In genomic region chr10:17923728-17924127, GRCh38 we compare ENCODE assay signal across 12 cellular contexts. TPM values are rescaled to one million over a fixed set of nuclear protein-coding genes. Genes with fewer than 3 reads are reported as not detected.
DNase-seq lines count a peak whose midpoint lies in the region; TF ChIP-seq lines count a peak whose summit lies in the region.
"Had no signal": no experiment of that assay in that cellular context is flagged by ENCODE, and none has a peak within 500 bp of the region (broad histone marks: within the 10 kb centered on the region; RNA-seq: fewer than 3 reads in every experiment).

No MANE protein-coding gene starts in this region.

- DNase-seq in DMS53 (lab: John Stamatoyannopoulos, UW) (peak; percentile 57), RKO (ENCODE audit: low spot score) (peak; percentile 67), fibroblast of mammary gland (ENCODE audit: low read depth) (peak; percentile 96), progenitor cell of endocrine pancreas (ENCODE audit: low spot score, unreplicated experiment) (no peak), NCI-H2081 treated with DMSO at 0.1 percent for 48 hours (lab: John Stamatoyannopoulos, UW) (no peak), GOT3 (lab: John Stamatoyannopoulos, UW) (no peak)
- no peak for DNase-seq in CD4-positive, alpha-beta memory T cell
- DNase-seq in activated CD4-positive, CD25-positive, alpha-beta regulatory T cell treated with anti-CD3 and anti-CD28 coated beads, Interleukin-2, amount 50 U/mL, for 72 hours: no peak
- DNase-seq: activated B cell treated with CpG ODN at 0.5 μM for 24 hours had no signal

- H3K27ac ChIP-seq in CD4-positive, alpha-beta memory T cell (ENCODE audit: low read depth, low read length): no peak overlapping the region

- TF ChIP-seq CTCF in fibroblast of mammary gland (conservative IDR thresholded peaks at IDR 0.05; ENCODE audit: control insufficient read depth, insufficient read depth, low read depth, low read length): no peak
- no peak for TF ChIP-seq CTCF in progenitor cell of endocrine pancreas (IDR thresholded peaks at IDR 0.05; ENCODE audit: unreplicated experiment)

- no peaks in the 10 kb centered on the region for H3K4me1 Mint-ChIP-seq in progenitor cell of endocrine pancreas (ENCODE audit: low read depth)
- H3K4me1 Mint-ChIP-seq in CD4-positive, alpha-beta memory T cell: no peaks in the 10 kb centered on the region
- H3K4me1 Mint-ChIP-seq: activated B cell treated with CpG ODN at 0.5 μM for 24 hours had no signal

- H3K36me3 Mint-ChIP-seq in progenitor cell of endocrine pancreas (ENCODE audit: insufficient read depth): no peaks in the 10 kb centered on the region
- H3K36me3 Mint-ChIP-seq in CD4-positive, alpha-beta memory T cell: no peaks in the 10 kb centered on the region
- H3K36me3 Mint-ChIP-seq: activated naive CD4-positive, alpha-beta T cell treated with anti-CD3 and anti-CD28 coated beads, Interleukin-2, amount 50 U/mL, for 72 hours had no signal

- no peak overlapping the region for H3K4me3 ChIP-seq in fibroblast of mammary gland (ENCODE audit: control insufficient read depth, low read depth, low read length)
- H3K4me3 ChIP-seq in CD4-positive, alpha-beta memory T cell (ENCODE audit: low read length in 2 of 2): no peak overlapping the region
- H3K4me3 ChIP-seq: skin epidermis had no signal

- no peaks in the 10 kb centered on the region for H3K9me3 ChIP-seq in CD4-positive, alpha-beta memory T cell (ENCODE audit: control insufficient read depth in 1 of 2, low read length in 2 of 2)

- H3K27me3 ChIP-seq in CD4-positive, alpha-beta memory T cell (ENCODE audit: insufficient read depth, low read length): no peaks in the 10 kb centered on the region

- no peak overlapping the region for H3K4me3 Mint-ChIP-seq in progenitor cell of endocrine pancreas (ENCODE audit: low read depth)
- no peak overlapping the region for H3K4me3 Mint-ChIP-seq in CD4-positive, alpha-beta memory T cell
- H3K4me3 Mint-ChIP-seq: activated B cell treated with CpG ODN at 0.5 μM for 24 hours; stimulated activated naive CD8-positive, alpha-beta T cell treated with anti-CD3 and anti-CD28 coated beads, Interleukin-15, Interleukin-2, amounts not matched to agents 100 ng/mL and 50 ng/mL, for 24 hours had no signal

- no peaks in the 10 kb centered on the region for H3K4me1 ChIP-seq in CD4-positive, alpha-beta memory T cell (ENCODE audit: insufficient read depth, low read length)

- H3K9me3 Mint-ChIP-seq in progenitor cell of endocrine pancreas (ENCODE audit: low read depth): peaks cover 3% of the 10 kb centered on the region
- H3K9me3 Mint-ChIP-seq in CD4-positive, alpha-beta memory T cell: peaks cover 0 to 9% (median 2%) of the 10 kb centered on the region in 8 donors
- H3K9me3 Mint-ChIP-seq: activated B cell treated with CpG ODN at 0.5 μM for 24 hours had no signal

- H3K36me3 ChIP-seq in CD4-positive, alpha-beta memory T cell (ENCODE audit: insufficient read depth, low read length): no peaks in the 10 kb centered on the region

- POLR2A ChIA-PET in CD4-positive, alpha-beta memory T cell (lab: Charles Lee; ENCODE audit: partially characterized antibody): no interaction called here

- H3K27me3 Mint-ChIP-seq in progenitor cell of endocrine pancreas: no peaks in the 10 kb centered on the region
- no peaks in the 10 kb centered on the region for H3K27me3 Mint-ChIP-seq in CD4-positive, alpha-beta memory T cell
- H3K27me3 Mint-ChIP-seq: activated B cell treated with CpG ODN at 0.5 μM for 24 hours; stimulated activated naive CD8-positive, alpha-beta T cell treated with anti-CD3 and anti-CD28 coated beads, Interleukin-15, Interleukin-2, amounts not matched to agents 100 ng/mL and 50 ng/mL, for 24 hours had no signal

- CTCF ChIA-PET in CD4-positive, alpha-beta memory T cell (lab: Charles Lee; ENCODE audit: partially characterized antibody): no interaction called here

- peak overlapping the region; percentile 25 for H3K27ac Mint-ChIP-seq in progenitor cell of endocrine pancreas
- no peak overlapping the region for H3K27ac Mint-ChIP-seq in CD4-positive, alpha-beta memory T cell
- H3K27ac Mint-ChIP-seq: activated B cell treated with CpG ODN at 0.5 μM for 24 hours; activated naive CD4-positive, alpha-beta T cell treated with anti-CD3 and anti-CD28 coated beads, Interleukin-2, amount 50 U/mL, for 72 hours; stimulated activated naive CD8-positive, alpha-beta T cell treated with anti-CD3 and anti-CD28 coated beads, Interleukin-15, Interleukin-2, amounts not matched to agents 100 ng/mL and 50 ng/mL, for 24 hours had no signal

- intact Hi-C loops in CD4-positive, alpha-beta memory T cell (cut with micrococcal nuclease): no loop called here

RNA-seq across cellular contexts. Expression of gene SLC39A12, which starts 28.0 kb away (rescaled TPM):
- not detected in 2 replicates for total RNA-seq in progenitor cell of endocrine pancreas
- not detected for total RNA-seq in CD4-positive, alpha-beta memory T cell
- polyA plus RNA-seq in CD4-positive, alpha-beta memory T cell: not detected
- total RNA-seq: activated B cell treated with CpG ODN at 0.5 μM for 24 hours; activated naive CD4-positive, alpha-beta T cell treated with anti-CD3 and anti-CD28 coated beads, Interleukin-2, amount 50 U/mL, for 72 hours had no signal

Comparison
In these comparisons a context has a peak if more than half of its experiments do, and no peak if none do; other contexts are left out.
1. DNase-seq: peak in DMS53 (single experiment), RKO (single experiment) and fibroblast of mammary gland (single experiment); none in progenitor cell of endocrine pancreas (single experiment), CD4-positive, alpha-beta memory T cell (0 of 5), NCI-H2081 treated with DMSO at 0.1 percent for 48 hours (single experiment), GOT3 (single experiment) and activated CD4-positive, CD25-positive, alpha-beta regulatory T cell treated with anti-CD3 and anti-CD28 coated beads, Interleukin-2, amount 50 U/mL, for 72 hours (single experiment).